1 cellular context compared by ENCODE assay signal in genomic region chr14:35352274-35353233, GRCh38.
TF ChIP-seq lines count a peak whose summit lies in the region.

No MANE protein-coding gene starts in this region.

TF ChIP-seq in HepG2, 621 proteins besides CTCF, POLR2A, EP300 and RAD21 (continued from another document):
- TF ChIP-seq ZNF281 (CRISPR knock-in tag; IDR thresholded peaks at IDR 0.05; ENCODE audit: borderline replicate concordance), result no peak
- no peak for TF ChIP-seq GTF3A (CRISPR knock-in tag; conservative IDR thresholded peaks at IDR 0.05)
- peak; percentile 15 for TF ChIP-seq YY1 (IDR thresholded peaks at IDR 0.05; ENCODE audit: insufficient read depth, insufficient replicate concordance, low read depth, low read length)
- TF ChIP-seq KAT8 (CRISPR knock-in tag; IDR thresholded peaks at IDR 0.05), result no peak
- no peak for TF ChIP-seq ZFYVE20 (CRISPR knock-in tag; IDR thresholded peaks at IDR 0.05; ENCODE audit: borderline replicate concordance, low read depth)
- TF ChIP-seq FOXP1 (IDR thresholded peaks at IDR 0.05), result peak; percentile 84
- TF ChIP-seq FOXP1 (CRISPR knock-in tag; IDR thresholded peaks at IDR 0.05), result no peak
- TF ChIP-seq JDP2 (CRISPR knock-in tag; IDR thresholded peaks at IDR 0.05; ENCODE audit: borderline replicate concordance), result no peak
- TF ChIP-seq UBTF (CRISPR knock-in tag; IDR thresholded peaks at IDR 0.05), result no peak
- TF ChIP-seq GLI4 (CRISPR knock-in tag; IDR thresholded peaks at IDR 0.05; ENCODE audit: borderline replicate concordance), result no peak
- 0 out of 2 replicates have a peak, but pooled peaks have one; percentile 16 for TF ChIP-seq TFAP4 (IDR thresholded peaks at IDR 0.05; ENCODE audit: borderline replicate concordance, low read depth)
- no peak for TF ChIP-seq CBX2 (IDR thresholded peaks at IDR 0.05; ENCODE audit: low read depth, low read length)
- TF ChIP-seq CBX2 (CRISPR knock-in tag; IDR thresholded peaks at IDR 0.05; ENCODE audit: low read depth), result no peak
- TF ChIP-seq, protein P1, sequence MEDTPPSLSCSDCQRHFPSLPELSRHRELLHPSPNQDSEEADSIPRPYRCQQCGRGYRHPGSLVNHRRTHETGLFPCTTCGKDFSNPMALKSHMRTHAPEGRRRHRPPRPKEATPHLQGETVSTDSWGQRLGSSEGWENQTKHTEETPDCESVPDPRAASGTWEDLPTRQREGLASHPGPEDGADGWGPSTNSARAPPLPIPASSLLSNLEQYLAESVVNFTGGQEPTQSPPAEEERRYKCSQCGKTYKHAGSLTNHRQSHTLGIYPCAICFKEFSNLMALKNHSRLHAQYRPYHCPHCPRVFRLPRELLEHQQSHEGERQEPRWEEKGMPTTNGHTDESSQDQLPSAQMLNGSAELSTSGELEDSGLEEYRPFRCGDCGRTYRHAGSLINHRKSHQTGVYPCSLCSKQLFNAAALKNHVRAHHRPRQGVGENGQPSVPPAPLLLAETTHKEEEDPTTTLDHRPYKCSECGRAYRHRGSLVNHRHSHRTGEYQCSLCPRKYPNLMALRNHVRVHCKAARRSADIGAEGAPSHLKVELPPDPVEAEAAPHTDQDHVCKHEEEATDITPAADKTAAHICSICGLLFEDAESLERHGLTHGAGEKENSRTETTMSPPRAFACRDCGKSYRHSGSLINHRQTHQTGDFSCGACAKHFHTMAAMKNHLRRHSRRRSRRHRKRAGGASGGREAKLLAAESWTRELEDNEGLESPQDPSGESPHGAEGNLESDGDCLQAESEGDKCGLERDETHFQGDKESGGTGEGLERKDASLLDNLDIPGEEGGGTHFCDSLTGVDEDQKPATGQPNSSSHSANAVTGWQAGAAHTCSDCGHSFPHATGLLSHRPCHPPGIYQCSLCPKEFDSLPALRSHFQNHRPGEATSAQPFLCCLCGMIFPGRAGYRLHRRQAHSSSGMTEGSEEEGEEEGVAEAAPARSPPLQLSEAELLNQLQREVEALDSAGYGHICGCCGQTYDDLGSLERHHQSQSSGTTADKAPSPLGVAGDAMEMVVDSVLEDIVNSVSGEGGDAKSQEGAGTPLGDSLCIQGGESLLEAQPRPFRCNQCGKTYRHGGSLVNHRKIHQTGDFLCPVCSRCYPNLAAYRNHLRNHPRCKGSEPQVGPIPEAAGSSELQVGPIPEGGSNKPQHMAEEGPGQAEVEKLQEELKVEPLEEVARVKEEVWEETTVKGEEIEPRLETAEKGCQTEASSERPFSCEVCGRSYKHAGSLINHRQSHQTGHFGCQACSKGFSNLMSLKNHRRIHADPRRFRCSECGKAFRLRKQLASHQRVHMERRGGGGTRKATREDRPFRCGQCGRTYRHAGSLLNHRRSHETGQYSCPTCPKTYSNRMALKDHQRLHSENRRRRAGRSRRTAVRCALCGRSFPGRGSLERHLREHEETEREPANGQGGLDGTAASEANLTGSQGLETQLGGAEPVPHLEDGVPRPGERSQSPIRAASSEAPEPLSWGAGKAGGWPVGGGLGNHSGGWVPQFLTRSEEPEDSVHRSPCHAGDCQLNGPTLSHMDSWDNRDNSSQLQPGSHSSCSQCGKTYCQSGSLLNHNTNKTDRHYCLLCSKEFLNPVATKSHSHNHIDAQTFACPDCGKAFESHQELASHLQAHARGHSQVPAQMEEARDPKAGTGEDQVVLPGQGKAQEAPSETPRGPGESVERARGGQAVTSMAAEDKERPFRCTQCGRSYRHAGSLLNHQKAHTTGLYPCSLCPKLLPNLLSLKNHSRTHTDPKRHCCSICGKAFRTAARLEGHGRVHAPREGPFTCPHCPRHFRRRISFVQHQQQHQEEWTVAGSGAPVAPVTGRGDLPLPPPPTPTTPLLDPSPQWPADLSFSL (CRISPR knock-in tag; IDR thresholded peaks at IDR 0.05), result peak; percentile 94
- TF ChIP-seq ZNF207 (IDR thresholded peaks at IDR 0.05; ENCODE audit: borderline replicate concordance), result peak; percentile 94
- peak; percentile 66; the same call in 1 of the 2 replicates for TF ChIP-seq FOXA1 (IDR thresholded peaks at IDR 0.05)
- no peak for TF ChIP-seq FOXA1 (CRISPR knock-in tag; IDR thresholded peaks at IDR 0.05)
- TF ChIP-seq, protein P2, sequence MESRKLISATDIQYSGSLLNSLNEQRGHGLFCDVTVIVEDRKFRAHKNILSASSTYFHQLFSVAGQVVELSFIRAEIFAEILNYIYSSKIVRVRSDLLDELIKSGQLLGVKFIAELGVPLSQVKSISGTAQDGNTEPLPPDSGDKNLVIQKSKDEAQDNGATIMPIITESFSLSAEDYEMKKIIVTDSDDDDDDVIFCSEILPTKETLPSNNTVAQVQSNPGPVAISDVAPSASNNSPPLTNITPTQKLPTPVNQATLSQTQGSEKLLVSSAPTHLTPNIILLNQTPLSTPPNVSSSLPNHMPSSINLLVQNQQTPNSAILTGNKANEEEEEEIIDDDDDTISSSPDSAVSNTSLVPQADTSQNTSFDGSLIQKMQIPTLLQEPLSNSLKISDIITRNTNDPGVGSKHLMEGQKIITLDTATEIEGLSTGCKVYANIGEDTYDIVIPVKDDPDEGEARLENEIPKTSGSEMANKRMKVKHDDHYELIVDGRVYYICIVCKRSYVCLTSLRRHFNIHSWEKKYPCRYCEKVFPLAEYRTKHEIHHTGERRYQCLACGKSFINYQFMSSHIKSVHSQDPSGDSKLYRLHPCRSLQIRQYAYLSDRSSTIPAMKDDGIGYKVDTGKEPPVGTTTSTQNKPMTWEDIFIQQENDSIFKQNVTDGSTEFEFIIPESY (CRISPR knock-in tag; IDR thresholded peaks at IDR 0.05), result no peak
